2 cellular contexts compared by ENCODE assay signal in genomic region chr16:70789927-70790447, GRCh38.
TF ChIP-seq lines count a peak whose summit lies in the region.

No MANE protein-coding gene starts in this region.

TF ChIP-seq in IMR-90, 13 proteins besides CTCF, POLR2A, EP300 and RAD21:
- TF ChIP-seq RFX5 (IDR thresholded peaks at IDR 0.05; ENCODE audit: low read depth, low read length) (no peak), MXI1 (IDR thresholded peaks at IDR 0.05; ENCODE audit: borderline replicate concordance, low read depth, low read length) (no peak), NFE2L2 (IDR thresholded peaks at IDR 0.05; ENCODE audit: low read depth, low read length) (no peak), SMC3 (IDR thresholded peaks at IDR 0.05; ENCODE audit: low read depth, low read length) (no peak), RCOR1 (IDR thresholded peaks at IDR 0.05; ENCODE audit: insufficient replicate concordance, low read length) (no peak), MAFK (IDR thresholded peaks at IDR 0.05; ENCODE audit: low read depth, low read length) (no peak), MAZ (IDR thresholded peaks at IDR 0.05; ENCODE audit: borderline replicate concordance, low read depth, low read length) (no peak), FOS (IDR thresholded peaks at IDR 0.05; ENCODE audit: low read depth, low read length) (no peak), CEBPB (IDR thresholded peaks at IDR 0.05; ENCODE audit: low read depth, low read length) (no peak), USF2 (IDR thresholded peaks at IDR 0.05; ENCODE audit: low read depth, low read length) (no peak), CHD1 (IDR thresholded peaks at IDR 0.05; ENCODE audit: low read depth, low read length) (no peak), BHLHE40 (IDR thresholded peaks at IDR 0.05; ENCODE audit: low read depth, low read length) (no peak)
- TF ChIP-seq, protein P1, sequence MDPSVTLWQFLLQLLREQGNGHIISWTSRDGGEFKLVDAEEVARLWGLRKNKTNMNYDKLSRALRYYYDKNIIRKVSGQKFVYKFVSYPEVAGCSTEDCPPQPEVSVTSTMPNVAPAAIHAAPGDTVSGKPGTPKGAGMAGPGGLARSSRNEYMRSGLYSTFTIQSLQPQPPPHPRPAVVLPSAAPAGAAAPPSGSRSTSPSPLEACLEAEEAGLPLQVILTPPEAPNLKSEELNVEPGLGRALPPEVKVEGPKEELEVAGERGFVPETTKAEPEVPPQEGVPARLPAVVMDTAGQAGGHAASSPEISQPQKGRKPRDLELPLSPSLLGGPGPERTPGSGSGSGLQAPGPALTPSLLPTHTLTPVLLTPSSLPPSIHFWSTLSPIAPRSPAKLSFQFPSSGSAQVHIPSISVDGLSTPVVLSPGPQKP (IDR thresholded peaks at IDR 0.05; ENCODE audit: borderline replicate concordance, low read depth, low read length), result no peak

TF ChIP-seq in H1, 55 proteins besides CTCF, POLR2A, EP300 and RAD21:
- TF ChIP-seq HDAC6 (IDR thresholded peaks at IDR 0.05; ENCODE audit: low read depth, low read length), result no peak
- TF ChIP-seq ASH2L (IDR thresholded peaks at IDR 0.05; ENCODE audit: low read length), result no peak
- TF ChIP-seq EZH2 (IDR thresholded peaks at IDR 0.05; ENCODE audit: low read depth, low read length, severe bottlenecking), result no peak
- no peak for TF ChIP-seq FOSL1 (IDR thresholded peaks at IDR 0.05; ENCODE audit: insufficient read depth, low read depth, low read length)
- TF ChIP-seq GABPA (IDR thresholded peaks at IDR 0.05; ENCODE audit: borderline replicate concordance, insufficient read depth, low read length), result no peak
- TF ChIP-seq RBBP5 (IDR thresholded peaks at IDR 0.05; ENCODE audit: borderline replicate concordance, low read depth, low read length), result no peak
- TF ChIP-seq CTBP2 (IDR thresholded peaks at IDR 0.05; ENCODE audit: borderline replicate concordance, insufficient read depth, insufficient read length, low read length), result no peak
- no peak for TF ChIP-seq TAF7 (optimal IDR thresholded peaks at IDR 0.05; ENCODE audit: borderline replicate concordance, low read depth, low read length)
- TF ChIP-seq HDAC2 (IDR thresholded peaks at IDR 0.05; ENCODE audit: borderline replicate concordance in 1 of 2, low read depth in 2 of 2, low read length in 2 of 2), result no peak
